Comparison of ENCODE assay signal across 11 cellular contexts in the genomic region with DNA sequence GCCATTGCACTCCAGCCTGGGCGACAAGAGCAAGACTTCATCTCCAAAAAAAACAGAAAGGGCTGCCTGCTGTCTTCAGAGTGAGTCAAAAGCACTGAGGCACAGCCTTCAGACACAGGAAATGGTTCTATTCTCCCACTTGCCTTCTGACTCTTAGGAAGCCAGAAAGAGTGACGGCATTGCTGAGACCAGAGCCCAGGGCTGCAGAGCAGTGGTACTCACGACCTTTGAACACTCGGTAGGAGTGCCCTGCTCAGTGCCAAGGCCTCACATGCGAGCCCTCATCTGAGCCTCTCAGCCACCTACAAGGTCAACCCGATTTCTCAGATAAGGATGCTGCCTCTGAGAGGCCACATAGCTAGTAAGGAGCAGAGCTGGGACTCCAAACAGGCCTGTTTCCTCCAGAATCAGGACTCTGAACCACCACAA. TPM values are rescaled to one million over a fixed set of nuclear protein-coding genes. Genes with fewer than 3 reads are reported as not detected.
DNase-seq lines count a peak whose midpoint lies in the region; ATAC-seq and TF ChIP-seq lines count a peak whose summit lies in the region.
"Had no signal": no experiment of that assay in that cellular context is flagged by ENCODE, and none has a peak within 500 bp of the region (broad histone marks: within the 10 kb centered on the region; RNA-seq: fewer than 3 reads in every experiment).

No MANE protein-coding gene starts in this region.

- no peak overlapping the region for H3K4me3 Mint-ChIP-seq in nephron progenitor cell

- no peak for TF ChIP-seq POLR2A in lower leg skin (IDR thresholded peaks at IDR 0.05)

- no peaks in the 10 kb centered on the region for H3K27me3 ChIP-seq in heart right ventricle
- H3K27me3 ChIP-seq: ovary had no signal

- H3K27me3 Mint-ChIP-seq in nephron progenitor cell (ENCODE audit: low read depth, poor library complexity) = peaks cover 7% of the 10 kb centered on the region

- intact Hi-C loops in heart right ventricle (cut with DNase I) (no loop called here), lower leg skin (cut with DNase I; ENCODE audit: low total_unique reads) (no loop called here)

- no peak for TF ChIP-seq CTCF in nephron progenitor cell (IDR thresholded peaks at IDR 0.05)
- no peak for TF ChIP-seq CTCF in heart right ventricle (IDR thresholded peaks at IDR 0.05)
- TF ChIP-seq CTCF in lower leg skin (IDR thresholded peaks at IDR 0.05) = no peak

- peak; percentile 31 for DNase-seq in activated CD8-positive, alpha-beta memory T cell treated with anti-CD3 and anti-CD28 coated beads, Interleukin-2, amount 50 U/mL, for 4 hours
- DNase-seq in nephron progenitor cell (no peak), HPDE6-E6E7 (ENCODE audit: extremely low spot score) (no peak), heart right ventricle (no peak), lower leg skin (ENCODE audit: low spot score in 2 of 2) (no peak), NCI-H69 (lab: John Stamatoyannopoulos, UW) (no peak)
- DNase-seq: activated effector memory CD4-positive, alpha-beta T cell treated with anti-CD3 and anti-CD28 coated beads, Interleukin-2, amount 50 U/mL, for 16 hours; KG1 had no signal

- H3K4me1 Mint-ChIP-seq in nephron progenitor cell = peaks cover 36% of the 10 kb centered on the region

- H3K9me3 ChIP-seq in heart right ventricle = no peaks in the 10 kb centered on the region
- H3K9me3 ChIP-seq: ovary had no signal

- H3K27ac ChIP-seq in heart right ventricle = no peak overlapping the region

- peaks cover 0 to 49% (median 10%) of the 10 kb centered on the region in 9 donors for H3K36me3 ChIP-seq in heart right ventricle
- H3K36me3 ChIP-seq: ovary had no signal

- H3K4me3 ChIP-seq in heart right ventricle = no peak overlapping the region
- H3K4me3 ChIP-seq in lower leg skin (ENCODE audit: low read depth, poor library complexity, severe bottlenecking) = no peak overlapping the region
- H3K4me3 ChIP-seq: ovary had no signal

- 57 to 67% methylated on average over 6 of the region's 6 CpGs for WGBS in heart right ventricle, 2 donors
- WGBS in lower leg skin, 2 donors = 59 to 74% methylated on average over 6 of the region's 6 CpGs

- ATAC-seq in GM18861 (IDR thresholded peaks at IDR 0.05; ENCODE audit: unreplicated experiment) (peak; percentile 74), HG02642 (IDR thresholded peaks at IDR 0.05; ENCODE audit: poor library complexity, unreplicated experiment) (peak; percentile 64), heart right ventricle (no peak)

- H3K27ac Mint-ChIP-seq in nephron progenitor cell = peak overlapping the region; percentile 48

- H3K4me1 ChIP-seq in heart right ventricle = peaks cover 0 to 49% (median 0%) of the 10 kb centered on the region in 9 donors

- peaks cover 36% of the 10 kb centered on the region for H3K36me3 Mint-ChIP-seq in nephron progenitor cell (ENCODE audit: low read depth)

- no peaks in the 10 kb centered on the region for H3K9me3 Mint-ChIP-seq in nephron progenitor cell

RNA-seq across cellular contexts. Expression of gene ITGAE, which starts 3.5 kb away (rescaled TPM):
- total RNA-seq in heart right ventricle (10 to 100 TPM; 14.0 to 20.0 (median 15.6) TPM), lower leg skin (10 to 100 TPM in 2 of 4 donors, 1 to 10 TPM in 2; 8.3 to 13.9 (median 9.6) TPM)
- 10 to 100 TPM; 24.3 to 35.4 TPM for polyA plus RNA-seq in heart right ventricle

RNA-seq across cellular contexts. Expression of gene NCBP3, which starts 41.5 kb away (rescaled TPM):
- total RNA-seq in heart right ventricle (10 to 100 TPM; 14.6 to 30.9 (median 23.1) TPM), lower leg skin (10 to 100 TPM; 21.6 to 24.4 (median 23.3) TPM)
- polyA plus RNA-seq in heart right ventricle = 10 to 100 TPM in 1 of 2 donors, 1 to 10 TPM in 1; 7.3 to 20.0 TPM

Comparison
In these comparisons a context has a peak if more than half of its experiments do, and no peak if none do; other contexts are left out.
1. ATAC-seq: peak in GM18861 (single experiment) and HG02642 (single experiment); none in heart right ventricle (0 of 8).